ENCODE assay signal across 8 cellular contexts in genomic region chr3:189025866-189026265, GRCh38.
"Had no signal": no experiment of that assay in that cellular context is flagged by ENCODE, and none has a peak within 500 bp of the region (broad histone marks: within the 10 kb centered on the region; RNA-seq: fewer than 3 reads in every experiment).

No MANE protein-coding gene starts in this region.

- H3K4me3 ChIP-seq: GM12878 had no signal

- ATAC-seq: GM12878 had no signal

- DNase-seq: GDM1, GF-D8 had no signal

- FAIRE-seq: G401.6, GM12878, GM12891, GM12892, GM18507, GM19239 had no signal
